9 cellular contexts compared by ENCODE assay signal in the genomic region with DNA sequence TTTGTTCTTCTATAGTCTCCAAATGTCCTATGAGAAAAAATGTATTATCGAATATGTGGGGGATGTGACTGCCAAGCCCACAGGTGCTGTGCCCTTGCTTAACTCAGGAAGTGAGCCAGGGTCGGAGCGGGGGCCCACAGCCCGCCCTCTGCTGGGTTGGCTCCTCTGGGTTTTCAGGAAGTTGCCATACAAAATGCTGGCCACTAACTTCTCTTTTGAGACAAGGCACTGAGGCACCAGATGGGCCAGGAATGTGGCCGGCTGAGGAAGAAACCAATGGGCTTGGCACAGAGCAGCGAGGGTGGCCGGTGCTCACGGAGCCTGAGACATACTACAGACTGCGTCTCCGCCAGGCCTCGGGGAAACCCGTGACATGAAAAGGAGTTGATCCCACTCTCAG. TPM values are rescaled to one million over a fixed set of nuclear protein-coding genes. Genes with fewer than 3 reads are reported as not detected.
DNase-seq lines count a peak whose midpoint lies in the region; ATAC-seq and TF ChIP-seq lines count a peak whose summit lies in the region.
"Had no signal": no experiment of that assay in that cellular context is flagged by ENCODE, and none has a peak within 500 bp of the region (broad histone marks: within the 10 kb centered on the region; RNA-seq: fewer than 3 reads in every experiment).

No MANE protein-coding gene starts in this region.

- H3K36me3 ChIP-seq in duodenal mucosa (ENCODE audit: control insufficient read depth in 1 of 2, insufficient read depth in 2 of 2, low read length in 2 of 2), result peaks cover 20 to 50% of the 10 kb centered on the region in 2 donors

- peak overlapping the region in 9 of 10 donors; percentile 0 to 81 (median 68) for H3K27ac Mint-ChIP-seq in naive thymus-derived CD8-positive, alpha-beta T cell

- peak overlapping the region; percentile 26 to 74 (median 50) for H3K4me3 Mint-ChIP-seq in naive thymus-derived CD8-positive, alpha-beta T cell

- H3K27ac ChIP-seq in duodenal mucosa (ENCODE audit: low read depth, low read length), result peak overlapping the region; percentile 0

- TF ChIP-seq CTCF in AG10803 (conservative IDR thresholded peaks at IDR 0.05; ENCODE audit: low read length) (no peak), NB4 (IDR thresholded peaks at IDR 0.05; ENCODE audit: low read depth, low read length) (peak; percentile 40)

- peaks cover 49% of the 10 kb centered on the region in 2 donors for H3K4me1 ChIP-seq in duodenal mucosa (ENCODE audit: control insufficient read depth in 1 of 2, insufficient read depth in 2 of 2, low read length in 2 of 2)

- H3K4me1 Mint-ChIP-seq in naive thymus-derived CD8-positive, alpha-beta T cell, result peaks cover 35 to 88% (median 74%) of the 10 kb centered on the region in 4 donors

- no peak for TF ChIP-seq POLR2A in NB4 (IDR thresholded peaks at IDR 0.05; ENCODE audit: extremely low read depth, insufficient read length)

- POLR2A ChIA-PET in naive thymus-derived CD8-positive, alpha-beta T cell (lab: Charles Lee), result interaction anchor here (1.0 to 6.7 kb wide), 3 partner anchors 11 to 56 kb away, joined by 3 to 48 read pairs (median 11); no protein-coding TSS in a partner anchor

- H3K9me3 Mint-ChIP-seq in naive thymus-derived CD8-positive, alpha-beta T cell, result no peaks in the 10 kb centered on the region

- peaks cover 0 to 17% (median 16%) of the 10 kb centered on the region in 3 donors for H3K36me3 Mint-ChIP-seq in naive thymus-derived CD8-positive, alpha-beta T cell

- H3K9ac ChIP-seq in duodenal mucosa (ENCODE audit: low read depth in 1 of 2, low read length in 2 of 2), result no peak overlapping the region

- no peak overlapping the region for H3K4me3 ChIP-seq in AG10803 (ENCODE audit: low read length)
- no peak overlapping the region for H3K4me3 ChIP-seq in NB4 (ENCODE audit: low read depth, low read length)
- no peak overlapping the region for H3K4me3 ChIP-seq in duodenal mucosa (ENCODE audit: low read depth in 1 of 2, low read length in 2 of 2)
- H3K4me3 ChIP-seq: K562 had no signal

- no peaks in the 10 kb centered on the region for H3K27me3 Mint-ChIP-seq in naive thymus-derived CD8-positive, alpha-beta T cell

- DNase-seq in AG10803 (ENCODE audit: low read depth) (peak; percentile 59), NB4 (ENCODE audit: low read depth) (peak; percentile 94), iPS-NIHi11 (ENCODE audit: low spot score) (no peak), HCEC 1CT (no peak), NCI-H1694 treated with DMSO at 0.1 percent for 48 hours (lab: John Stamatoyannopoulos, UW) (no peak)
- no peak for DNase-seq in naive thymus-derived CD8-positive, alpha-beta T cell

- no peaks in the 10 kb centered on the region for H3K9me3 ChIP-seq in duodenal mucosa (ENCODE audit: control insufficient read depth in 1 of 2, low read length in 2 of 2)

- H3K27me3 ChIP-seq in duodenal mucosa (ENCODE audit: control insufficient read depth in 1 of 2, insufficient read depth in 2 of 2, low read length in 2 of 2), result no peaks in the 10 kb centered on the region

- ATAC-seq in naive thymus-derived CD8-positive, alpha-beta T cell, result peak; percentile 77 to 80
- ATAC-seq in GM19452 (IDR thresholded peaks at IDR 0.05; ENCODE audit: unreplicated experiment), result no peak
- ATAC-seq: K562 had no signal

RNA-seq across cellular contexts. Expression of a gene that starts 58.9 kb away (rescaled TPM):
- 10 to 100 TPM; 22.2 to 23.2 TPM for total RNA-seq in naive thymus-derived CD8-positive, alpha-beta T cell
- polyA plus RNA-seq in naive thymus-derived CD8-positive, alpha-beta T cell, result 10 to 100 TPM in 2 of 3 donors, 1 to 10 TPM in 1; 2.4 to 15.1 (median 11.9) TPM

Comparison
In these comparisons a context has a peak if more than half of its experiments do, and no peak if none do; other contexts are left out.
1. DNase-seq: peak in AG10803 (single experiment) and NB4 (single experiment); none in naive thymus-derived CD8-positive, alpha-beta T cell (0 of 10), iPS-NIHi11 (single experiment), HCEC 1CT (single experiment) and NCI-H1694 treated with DMSO at 0.1 percent for 48 hours (single experiment).